Comparison of ENCODE assay signal across 9 cellular contexts in the genomic region with DNA sequence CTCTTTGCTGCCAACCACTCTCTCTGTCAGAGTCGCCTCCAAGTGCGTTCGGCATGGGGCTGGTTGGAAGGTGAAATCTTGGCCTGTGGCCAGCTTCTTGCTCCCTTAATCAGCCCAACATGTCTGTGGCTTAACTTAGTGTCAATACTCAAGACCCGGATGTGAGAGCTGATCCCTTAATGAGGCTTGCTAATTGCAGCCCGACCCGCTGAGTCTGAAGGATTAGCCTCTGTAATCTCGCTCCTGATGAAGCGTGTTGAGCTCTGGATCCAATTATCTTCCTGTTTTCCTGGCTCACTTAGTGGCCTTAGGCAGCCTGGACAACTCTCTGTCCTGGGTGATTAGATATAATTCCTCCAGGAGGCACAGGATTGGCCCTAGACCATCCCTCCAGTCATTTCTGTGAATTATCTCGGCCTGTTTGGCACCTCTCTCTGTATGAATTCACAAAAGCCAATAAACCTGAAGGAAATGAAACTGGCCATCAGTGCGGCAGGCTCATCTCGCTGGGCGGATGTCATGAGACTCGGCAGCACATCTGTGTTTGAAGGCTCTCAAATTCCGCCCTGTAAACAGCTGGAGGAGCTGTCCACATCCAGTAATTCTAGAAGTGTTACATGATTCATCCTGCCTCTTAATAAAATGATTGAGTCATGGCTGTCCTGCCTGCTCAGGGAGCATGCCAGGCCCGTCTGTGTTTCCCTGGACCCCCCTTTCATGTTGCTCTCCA. TPM values are rescaled to one million over a fixed set of nuclear protein-coding genes. Genes with fewer than 3 reads are reported as not detected.
DNase-seq lines count a peak whose midpoint lies in the region; ATAC-seq and TF ChIP-seq lines count a peak whose summit lies in the region.
"Had no signal": no experiment of that assay in that cellular context is flagged by ENCODE, and none has a peak within 500 bp of the region (broad histone marks: within the 10 kb centered on the region; RNA-seq: fewer than 3 reads in every experiment).

No MANE protein-coding gene starts in this region.

- H3K27ac ChIP-seq in heart left ventricle (peak overlapping the region in 7 of 12 donors; percentile 13 to 41 (median 22)), vagina (no peak overlapping the region), Peyer's patch (no peak overlapping the region)

- H3K4me1 ChIP-seq in heart left ventricle = peaks cover 0 to 43% (median 26%) of the 10 kb centered on the region in 12 donors
- H3K4me1 ChIP-seq in vagina = peaks cover 14% of the 10 kb centered on the region
- H3K4me1 ChIP-seq in Peyer's patch = no peaks in the 10 kb centered on the region

- H3K9me3 ChIP-seq in heart left ventricle (peaks cover 0 to 8% (median 0%) of the 10 kb centered on the region in 12 donors), vagina (no peaks in the 10 kb centered on the region), Peyer's patch (no peaks in the 10 kb centered on the region)

- peak overlapping the region in 8 of 12 donors; percentile 10 to 34 (median 21) for H3K4me3 ChIP-seq in heart left ventricle
- peak overlapping the region; percentile 13 to 28 for H3K4me3 ChIP-seq in vagina
- H3K4me3 ChIP-seq in Peyer's patch = no peak overlapping the region

- H3K27me3 ChIP-seq in heart left ventricle = no peaks in the 10 kb centered on the region
- H3K27me3 ChIP-seq in vagina = no peaks in the 10 kb centered on the region
- H3K27me3 ChIP-seq in Peyer's patch = no peaks in the 10 kb centered on the region

- TF ChIP-seq POLR2A in heart left ventricle (IDR thresholded peaks at IDR 0.05) (no peak), vagina (IDR thresholded peaks at IDR 0.05) (no peak), Peyer's patch (IDR thresholded peaks at IDR 0.05) (no peak)

- H3K36me3 ChIP-seq in heart left ventricle (no peaks in the 10 kb centered on the region), vagina (no peaks in the 10 kb centered on the region), Peyer's patch (no peaks in the 10 kb centered on the region)

- TF ChIP-seq CTCF in heart left ventricle (IDR thresholded peaks at IDR 0.05) (no peak), vagina (IDR thresholded peaks at IDR 0.05) (no peak), Peyer's patch (IDR thresholded peaks at IDR 0.05) (no peak)

- intact Hi-C loops in heart left ventricle (cut with DNase I) (no loop called here), vagina (cut with DNase I) (no loop called here), posterior vena cava (cut with DNase I) (no loop called here)

- DNase-seq in NCI-H1694 treated with DMSO at 0.1 percent for 48 hours (lab: John Stamatoyannopoulos, UW) = peak; percentile 39
- no peak for DNase-seq in NCI-H1694 (lab: John Stamatoyannopoulos, UW)
- peak; percentile 77 for DNase-seq in RPMI7951 (ENCODE audit: low read depth)
- DNase-seq in heart left ventricle = peak in 3 of 5 donors; percentile 16 to 53 (median 37)
- no peak for DNase-seq in vagina (ENCODE audit: extremely low spot score in 2 of 2)
- DNase-seq in Peyer's patch = no peak
- no peak for DNase-seq in posterior vena cava (ENCODE audit: low spot score)
- DNase-seq: naive B cell had no signal

- 9 to 19% (median 10%) methylated on average over 15 of the region's 15 CpGs for WGBS in heart left ventricle, 4 donors

- ATAC-seq in heart left ventricle = peak in 2 of 4 donors; percentile 34 to 64
- no peak for ATAC-seq in HG03439 (IDR thresholded peaks at IDR 0.05; ENCODE audit: unreplicated experiment)

RNA-seq across cellular contexts. Expression of gene ACOXL, which starts 38.5 kb away (rescaled TPM):
- total RNA-seq in RPMI7951 (2014; rRNA removed; shearing (Covaris generic)) = not detected in 2 replicates
- under 1 TPM in 1 of 9 donors, not detected in 8; 0.25 TPM for total RNA-seq in heart left ventricle
- not detected for polyA plus RNA-seq in heart left ventricle
- total RNA-seq in vagina = not detected
- not detected for total RNA-seq in Peyer's patch
- total RNA-seq in posterior vena cava = not detected

Comparison
In these comparisons a context has a peak if more than half of its experiments do, and no peak if none do; other contexts are left out.
1. DNase-seq: peak in NCI-H1694 treated with DMSO at 0.1 percent for 48 hours (single experiment), RPMI7951 (single experiment) and heart left ventricle (3 of 5); none in NCI-H1694 (single experiment), vagina (0 of 2), Peyer's patch (0 of 3) and posterior vena cava (single experiment).
2. H3K27ac ChIP-seq: peak in heart left ventricle (7 of 12); none in vagina (single experiment) and Peyer's patch (0 of 4).
3. H3K4me3 ChIP-seq: peak in heart left ventricle (8 of 12) and vagina (2 of 2); none in Peyer's patch (0 of 4).